ENCODE assay signal across 10 cellular contexts in genomic region chr5:35333366-35333765, GRCh38.
"Had no signal": no experiment of that assay in that cellular context is flagged by ENCODE, and none has a peak within 500 bp of the region (broad histone marks: within the 10 kb centered on the region; RNA-seq: fewer than 3 reads in every experiment).

No MANE protein-coding gene starts in this region.

- H3K9me3 ChIP-seq: HAP-1 had no signal

- H3K4me2 ChIP-seq: GM23338 had no signal

- H2AFZ ChIP-seq: GM23248, GM23338 had no signal

- H3K4me3 ChIP-seq: GM23248, GM23338, HAP-1 had no signal

- ATAC-seq: GM23338, HCT116 had no signal

- H3K36me3 ChIP-seq: HAP-1 had no signal

- DNase-seq: GM23248, GOT3, H9, HCEC 1CT, HFFc6 had no signal

- FAIRE-seq: H1, H54 had no signal

- H3K9ac ChIP-seq: GM23248 had no signal

- H3K27ac ChIP-seq: GM23248 had no signal
